16 cellular contexts compared by ENCODE assay signal in genomic region chr18:77822552-77823138, GRCh38.
"Had no signal": no experiment of that assay in that cellular context is flagged by ENCODE, and none has a peak within 500 bp of the region (broad histone marks: within the 10 kb centered on the region; RNA-seq: fewer than 3 reads in every experiment).

No MANE protein-coding gene starts in this region.

- H3K27ac Mint-ChIP-seq: activated naive CD4-positive, alpha-beta T cell treated with anti-CD3 and anti-CD28 coated beads, Interleukin-2, amount 50 U/mL, for 24 hours; endodermal cell; stimulated activated effector memory CD8-positive, alpha-beta T cell treated with anti-CD3 and anti-CD28 coated beads, Interleukin-12 subunit alpha, Interleukin-12 subunit beta, amount 100 ng/mL, for 72 hours had no signal

- H3K27ac ChIP-seq: adrenal gland, gastroesophageal sphincter, heart right ventricle, pancreas, tibial artery, VCaP had no signal

- H3K36me3 ChIP-seq: adrenal gland, gastroesophageal sphincter, heart right ventricle, pancreas, tibial artery had no signal

- ATAC-seq: activated T-cell treated with anti-CD3 and anti-CD28 coated beads, Interleukin-2, amount 50 U/mL, for 4 hours; gastroesophageal sphincter; heart right ventricle; left colon; pancreas; stimulated activated effector memory CD8-positive, alpha-beta T cell treated with anti-CD3 and anti-CD28 coated beads, Interleukin-12 subunit alpha, Interleukin-12 subunit beta, amount 100 ng/mL, for 72 hours had no signal

- H3K9me3 ChIP-seq: adrenal gland, pancreas had no signal

- H3K4me3 Mint-ChIP-seq: activated naive CD4-positive, alpha-beta T cell treated with anti-CD3 and anti-CD28 coated beads, Interleukin-2, amount 50 U/mL, for 24 hours; activated T-cell treated with anti-CD3 and anti-CD28 coated beads, Interleukin-2, amount 50 U/mL, for 4 hours; endodermal cell; stimulated activated effector memory CD8-positive, alpha-beta T cell treated with anti-CD3 and anti-CD28 coated beads, Interleukin-12 subunit alpha, Interleukin-12 subunit beta, amount 100 ng/mL, for 72 hours had no signal

- H3K27me3 ChIP-seq: adrenal gland, gastroesophageal sphincter, pancreas, tibial artery had no signal

- DNase-seq: activated CD4-positive, alpha-beta T cell treated with anti-CD3 and anti-CD28 coated beads, Interleukin-2, amount 50 U/mL, for 48 hours; activated effector memory CD4-positive, alpha-beta T cell treated with anti-CD3 and anti-CD28 coated beads, Interleukin-2, amount 50 U/mL, for 16 hours; activated T-cell treated with anti-CD3 and anti-CD28 coated beads, Interleukin-2, amount 50 U/mL, for 4 hours; adrenal gland; endodermal cell; heart right ventricle; left colon; midbrain; pancreas; T-helper 9 cell; tibial artery had no signal

- H3K4me1 ChIP-seq: adrenal gland, gastroesophageal sphincter, heart right ventricle, pancreas, tibial artery had no signal

- H3K4me1 Mint-ChIP-seq: activated naive CD4-positive, alpha-beta T cell treated with anti-CD3 and anti-CD28 coated beads, Interleukin-2, amount 50 U/mL, for 24 hours; endodermal cell; stimulated activated effector memory CD8-positive, alpha-beta T cell treated with anti-CD3 and anti-CD28 coated beads, Interleukin-12 subunit alpha, Interleukin-12 subunit beta, amount 100 ng/mL, for 72 hours had no signal

- H3K36me3 Mint-ChIP-seq: activated naive CD4-positive, alpha-beta T cell treated with anti-CD3 and anti-CD28 coated beads, Interleukin-2, amount 50 U/mL, for 24 hours; stimulated activated effector memory CD8-positive, alpha-beta T cell treated with anti-CD3 and anti-CD28 coated beads, Interleukin-12 subunit alpha, Interleukin-12 subunit beta, amount 100 ng/mL, for 72 hours had no signal

- H3K4me3 ChIP-seq: adrenal gland, gastroesophageal sphincter, heart right ventricle, lung, pancreas, tibial artery had no signal

- H3K9me3 Mint-ChIP-seq: stimulated activated effector memory CD8-positive, alpha-beta T cell treated with anti-CD3 and anti-CD28 coated beads, Interleukin-12 subunit alpha, Interleukin-12 subunit beta, amount 100 ng/mL, for 72 hours had no signal
